22 cellular contexts compared by ENCODE assay signal in genomic region chr4:156764846-156765245, GRCh38.
DNase-seq lines count a peak whose midpoint lies in the region; ATAC-seq and TF ChIP-seq lines count a peak whose summit lies in the region.
"Had no signal": no experiment of that assay in that cellular context is flagged by ENCODE, and none has a peak within 500 bp of the region (broad histone marks: within the 10 kb centered on the region; RNA-seq: fewer than 3 reads in every experiment).

No MANE protein-coding gene starts in this region.

- H4K91ac ChIP-seq in mesenchymal stem cell (ENCODE audit: low read length), result no peak overlapping the region

- CTCF ChIA-PET in MCF 10A (lab: Yijun Ruan, JAX), result no interaction called here

- H3K36me3 ChIP-seq in breast epithelium, result no peaks in the 10 kb centered on the region
- H3K36me3 ChIP-seq in adrenal gland (replicated peaks in 1 of 2), result no peaks in the 10 kb centered on the region
- peaks cover 6 to 43% of the 10 kb centered on the region in 2 experiments for H3K36me3 ChIP-seq in mesenchymal stem cell (ENCODE audit: control insufficient read depth in 1 of 2, insufficient read depth in 2 of 2, low read depth in 1 of 2, low read length in 2 of 2)
- H3K36me3 ChIP-seq in smooth muscle cell (ENCODE audit: low read depth), result peaks cover 7% of the 10 kb centered on the region
- H3K36me3 ChIP-seq in effector memory CD4-positive, alpha-beta T cell (ENCODE audit: control insufficient read depth, insufficient read depth, low read length), result no peaks in the 10 kb centered on the region
- H3K36me3 ChIP-seq: BLaER1 treated with 17β-estradiol and CSF1 and Interleukin-3, amounts not matched to agents 10 nM and 100 nM had no signal

- H3K27me3 ChIP-seq in breast epithelium (no peaks in the 10 kb centered on the region), adrenal gland (no peaks in the 10 kb centered on the region), mesenchymal stem cell (ENCODE audit: control insufficient read depth in 1 of 2, insufficient read depth in 1 of 2, low read length in 2 of 2) (no peaks in the 10 kb centered on the region), smooth muscle cell (ENCODE audit: low read depth) (no peaks in the 10 kb centered on the region)
- H3K27me3 ChIP-seq in effector memory CD4-positive, alpha-beta T cell (replicated peaks; ENCODE audit: control insufficient read depth, insufficient read depth, low read length, poor library complexity, severe bottlenecking), result no peaks in the 10 kb centered on the region
- H3K27me3 ChIP-seq: BLaER1 treated with 17β-estradiol and CSF1 and Interleukin-3, amounts not matched to agents 10 nM and 100 nM had no signal

- DNase-seq in MCF 10A (ENCODE audit: unreplicated experiment), result no peak
- DNase-seq in breast epithelium (ENCODE audit: low spot score in 2 of 2), result no peak
- DNase-seq in adrenal gland, result no peak
- DNase-seq in mesenchymal stem cell, result no peak
- no peak for DNase-seq in smooth muscle cell (lab: John Stamatoyannopoulos, UW; ENCODE audit: unreplicated experiment)
- DNase-seq in GM19238 (ENCODE audit: insufficient read length, low spot score), result no peak
- no peak for DNase-seq in effector memory CD4-positive, alpha-beta T cell
- DNase-seq: 8988T; Calu3; CD8-positive, alpha-beta memory T cell; MM.1S; NCI-H1048; NCI-H1417 treated with DMSO at 0.1 percent for 48 hours; NCI-H187 treated with DMSO at 0.1 percent for 48 hours; NCI-H2227 treated with DMSO at 0.1 percent for 48 hours; NCI-H510A treated with DMSO at 0.1 percent for 48 hours; NCI-H774; NK-92 treated with Interleukin-12 subunit alpha and Interleukin-12 subunit beta, amount 100 ng/mL, for 24 hours had no signal

- H3F3A ChIP-seq in smooth muscle cell (ENCODE audit: low read depth), result no peaks in the 10 kb centered on the region

- no TSS peak for BruUV-seq in MCF 10A (replicated peaks; lab: Mats Ljungman, UMichigan)

- peak overlapping the region in 1 of 2 experiments; percentile 66 for H3K18ac ChIP-seq in mesenchymal stem cell (ENCODE audit: low read depth in 1 of 2, low read length in 2 of 2)

- H3K23ac ChIP-seq in mesenchymal stem cell (ENCODE audit: low read length in 2 of 2), result no peak overlapping the region

- H2BK5ac ChIP-seq in mesenchymal stem cell (ENCODE audit: low read depth, low read length, poor library complexity, severe bottlenecking), result peak overlapping the region; percentile 89

- H3K79me1 ChIP-seq in mesenchymal stem cell (replicated peaks; ENCODE audit: low read length, poor library complexity, severe bottlenecking), result peaks cover 6% of the 10 kb centered on the region

- H4K20me1 ChIP-seq in smooth muscle cell (ENCODE audit: low read depth), result no peaks in the 10 kb centered on the region
- H4K20me1 ChIP-seq: BLaER1 treated with 17β-estradiol and CSF1 and Interleukin-3, amounts not matched to agents 10 nM and 100 nM had no signal

- H3K4me3 ChIP-seq in breast epithelium (no peak overlapping the region), adrenal gland (no peak overlapping the region), mesenchymal stem cell (ENCODE audit: insufficient read depth in 1 of 2, low read depth in 1 of 2, low read length in 2 of 2) (no peak overlapping the region), smooth muscle cell (no peak overlapping the region)
- no peak overlapping the region for H3K4me3 ChIP-seq in effector memory CD4-positive, alpha-beta T cell (ENCODE audit: insufficient read depth, low read depth, low read length, poor library complexity, severe bottlenecking)
- H3K4me3 ChIP-seq: BLaER1 treated with 17β-estradiol and CSF1 and Interleukin-3, amounts not matched to agents 10 nM and 100 nM; K562 had no signal

- no peaks in the 10 kb centered on the region for H3K27me3 Mint-ChIP-seq in MCF 10A (ENCODE audit: insufficient read depth, unreplicated experiment)
- H3K27me3 Mint-ChIP-seq: CD8-positive, alpha-beta memory T cell had no signal

- peak overlapping the region; percentile 51 for H3K9ac ChIP-seq in mesenchymal stem cell (ENCODE audit: low read length)
- H3K9ac ChIP-seq in smooth muscle cell (ENCODE audit: low read depth), result no peak overlapping the region
- H3K9ac ChIP-seq: BLaER1 treated with 17β-estradiol and CSF1 and Interleukin-3, amounts not matched to agents 10 nM and 100 nM had no signal

- H3K27ac Mint-ChIP-seq in MCF 10A (ENCODE audit: low read depth, unreplicated experiment), result peak overlapping the region; percentile 46
- H3K27ac Mint-ChIP-seq: CD8-positive, alpha-beta memory T cell had no signal

- H2BK12ac ChIP-seq in mesenchymal stem cell (ENCODE audit: low read length in 2 of 2), result no peak overlapping the region

- no peak overlapping the region for H3K4me3 Mint-ChIP-seq in MCF 10A (ENCODE audit: unreplicated experiment)
- H3K4me3 Mint-ChIP-seq: CD8-positive, alpha-beta memory T cell had no signal

- no peak overlapping the region for H3K4ac ChIP-seq in mesenchymal stem cell (ENCODE audit: low read depth in 1 of 2, low read length in 2 of 2)

- H4K8ac ChIP-seq in mesenchymal stem cell (ENCODE audit: low read length), result no peak overlapping the region

- H3K79me2 ChIP-seq in smooth muscle cell (ENCODE audit: low read depth), result no peaks in the 10 kb centered on the region

- TF ChIP-seq POLR2A in breast epithelium (IDR thresholded peaks at IDR 0.05), result no peak
- TF ChIP-seq POLR2A in adrenal gland (IDR thresholded peaks at IDR 0.05), result no peak

- TF ChIP-seq CTCF in MCF 10A (IDR thresholded peaks at IDR 0.05; ENCODE audit: unreplicated experiment) (no peak), breast epithelium (IDR thresholded peaks at IDR 0.05) (no peak), adrenal gland (IDR thresholded peaks at IDR 0.05) (no peak), smooth muscle cell (IDR thresholded peaks at IDR 0.05; ENCODE audit: borderline replicate concordance, insufficient read depth, poor library complexity, severe bottlenecking) (no peak)

- 49 to 69% (median 64%) methylated on average over 2 of the region's 2 CpGs for WGBS in adrenal gland, 4 donors
- 92% methylated on average over 1 of the region's 2 CpGs for WGBS in mesenchymal stem cell
- 94% methylated on average over 2 of the region's 2 CpGs for WGBS in smooth muscle cell (ENCODE audit: low lambda C conversion rate)

- POLR2A ChIA-PET in MCF 10A (lab: Yijun Ruan, JAX), result no interaction called here

- H3K9me3 ChIP-seq in breast epithelium (no peaks in the 10 kb centered on the region), adrenal gland (replicated peaks in 1 of 3) (peaks cover 0 to 12% (median 0%) of the 10 kb centered on the region in 3 donors), mesenchymal stem cell (ENCODE audit: control insufficient read depth, low read length) (no peaks in the 10 kb centered on the region), smooth muscle cell (replicated peaks; ENCODE audit: low read depth) (no peaks in the 10 kb centered on the region)
- H3K9me3 ChIP-seq in effector memory CD4-positive, alpha-beta T cell (ENCODE audit: control insufficient read depth, low read length), result no peaks in the 10 kb centered on the region
- H3K9me3 ChIP-seq: BLaER1 treated with 17β-estradiol and CSF1 and Interleukin-3, amounts not matched to agents 10 nM and 100 nM had no signal

- H2AK5ac ChIP-seq in mesenchymal stem cell (ENCODE audit: low read length, severe bottlenecking), result peak overlapping the region; percentile 53

- no peak overlapping the region for H2BK15ac ChIP-seq in mesenchymal stem cell (ENCODE audit: low read depth, poor library complexity, severe bottlenecking)

- H2AFZ ChIP-seq in mesenchymal stem cell (ENCODE audit: low read depth, low read length), result no peak overlapping the region
- H2AFZ ChIP-seq in smooth muscle cell (ENCODE audit: low read depth), result no peak overlapping the region

- intact Hi-C loops in MCF 10A (cut with micrococcal nuclease) (no loop called here), breast epithelium (cut with DNase I; ENCODE audit: low total_unique reads) (no loop called here), adrenal gland (cut with DNase I) (no loop called here)

- no peak for ATAC-seq in GM21360 (IDR thresholded peaks at IDR 0.05; ENCODE audit: unreplicated experiment)
- ATAC-seq: K562 had no signal

- H3K14ac ChIP-seq in mesenchymal stem cell (ENCODE audit: low read length in 2 of 2), result no peak overlapping the region

- peaks cover 51% of the 10 kb centered on the region for H3K36me3 Mint-ChIP-seq in MCF 10A (ENCODE audit: insufficient read depth, unreplicated experiment)
- H3K36me3 Mint-ChIP-seq: CD8-positive, alpha-beta memory T cell had no signal

- H2BK120ac ChIP-seq in mesenchymal stem cell (ENCODE audit: low read depth, low read length), result no peak overlapping the region

- no peak overlapping the region for H3K4me2 ChIP-seq in mesenchymal stem cell (ENCODE audit: low read length, poor library complexity, severe bottlenecking)
- no peak overlapping the region for H3K4me2 ChIP-seq in smooth muscle cell
- H3K4me2 ChIP-seq: BLaER1 treated with 17β-estradiol and CSF1 and Interleukin-3, amounts not matched to agents 10 nM and 100 nM had no signal

- H3K4me1 ChIP-seq in breast epithelium (no peaks in the 10 kb centered on the region), adrenal gland (replicated peaks in 1 of 2) (peaks cover 29 to 41% of the 10 kb centered on the region in 2 donors), mesenchymal stem cell (ENCODE audit: control insufficient read depth, insufficient read depth, low read depth, low read length) (peaks cover 2% of the 10 kb centered on the region), smooth muscle cell (ENCODE audit: low read depth) (peaks cover 3% of the 10 kb centered on the region)
- H3K4me1 ChIP-seq in effector memory CD4-positive, alpha-beta T cell (ENCODE audit: control insufficient read depth, insufficient read depth, low read length, poor library complexity, severe bottlenecking), result no peaks in the 10 kb centered on the region

- H3K9me3 Mint-ChIP-seq in MCF 10A (ENCODE audit: unreplicated experiment), result no peaks in the 10 kb centered on the region

- H3K27ac ChIP-seq in breast epithelium (no peak overlapping the region), adrenal gland (peak overlapping the region in 3 of 5 donors; percentile 16 to 31 (median 17)), mesenchymal stem cell (ENCODE audit: low read length, poor library complexity, severe bottlenecking) (peak overlapping the region; percentile 73), smooth muscle cell (ENCODE audit: low read depth) (peak overlapping the region; percentile 2)
- no peak overlapping the region for H3K27ac ChIP-seq in effector memory CD4-positive, alpha-beta T cell (ENCODE audit: insufficient read depth, low read length, poor library complexity, severe bottlenecking)
- H3K27ac ChIP-seq: BLaER1 treated with 17β-estradiol and CSF1 and Interleukin-3, amounts not matched to agents 10 nM and 100 nM; RWPE1 had no signal

- H3K4me1 Mint-ChIP-seq in MCF 10A (ENCODE audit: insufficient read depth, unreplicated experiment), result peaks cover 36% of the 10 kb centered on the region
- H3K4me1 Mint-ChIP-seq: CD8-positive, alpha-beta memory T cell had no signal

Comparison
In these comparisons a context has a peak if more than half of its experiments do, and no peak if none do; other contexts are left out.
1. H3K27ac ChIP-seq: peak in adrenal gland (3 of 5), mesenchymal stem cell (single experiment) and smooth muscle cell (single experiment); none in breast epithelium (0 of 2) and effector memory CD4-positive, alpha-beta T cell (single experiment).